ENCODE assay signal across 23 cellular contexts in genomic region chr2:193808877-193809276, GRCh38.
"Had no signal": no experiment of that assay in that cellular context is flagged by ENCODE, and none has a peak within 500 bp of the region (broad histone marks: within the 10 kb centered on the region; RNA-seq: fewer than 3 reads in every experiment).

No MANE protein-coding gene starts in this region.

- H3K27ac ChIP-seq: coronary artery, dorsolateral prefrontal cortex, esophagus muscularis mucosa, gastrocnemius medialis, heart right ventricle, left lung, lower lobe of right lung had no signal

- H3K9me3 ChIP-seq: esophagus muscularis mucosa, gastrocnemius medialis, heart right ventricle, left lung, lower lobe of right lung, mucosa of descending colon had no signal

- ATAC-seq: effector memory CD8-positive, alpha-beta T cell; gastrocnemius medialis; heart right ventricle; left cardiac atrium; left lung; left ventricle myocardium superior; lower lobe of right lung; mucosa of descending colon had no signal

- DNase-seq: cerebellar nuclear complex; dermis blood vessel endothelial cell; dorsolateral prefrontal cortex; effector CD8-positive, alpha-beta T cell; effector memory CD8-positive, alpha-beta T cell; endodermal cell; foreskin melanocyte; gastrocnemius medialis; glutamatergic neuron; head of caudate nucleus; heart right ventricle; hippocampal formation; left cardiac atrium; left lung; left ventricle myocardium superior; lower lobe of right lung; mesendoderm; midbrain; mucosa of descending colon; naive B cell had no signal

- H3K36me3 ChIP-seq: esophagus muscularis mucosa, gastrocnemius medialis, heart right ventricle, left lung, lower lobe of right lung had no signal

- FAIRE-seq: keratinocyte had no signal

- H3K4me3 ChIP-seq: coronary artery, dorsolateral prefrontal cortex, esophagus muscularis mucosa, gastrocnemius medialis, heart right ventricle, left lung, lower lobe of right lung, mucosa of descending colon had no signal

- H3K4me1 ChIP-seq: esophagus muscularis mucosa, gastrocnemius medialis, heart right ventricle, left lung, lower lobe of right lung had no signal

- H3K27me3 ChIP-seq: dorsolateral prefrontal cortex, esophagus muscularis mucosa, gastrocnemius medialis, heart right ventricle, left lung had no signal
